In the genomic region with DNA sequence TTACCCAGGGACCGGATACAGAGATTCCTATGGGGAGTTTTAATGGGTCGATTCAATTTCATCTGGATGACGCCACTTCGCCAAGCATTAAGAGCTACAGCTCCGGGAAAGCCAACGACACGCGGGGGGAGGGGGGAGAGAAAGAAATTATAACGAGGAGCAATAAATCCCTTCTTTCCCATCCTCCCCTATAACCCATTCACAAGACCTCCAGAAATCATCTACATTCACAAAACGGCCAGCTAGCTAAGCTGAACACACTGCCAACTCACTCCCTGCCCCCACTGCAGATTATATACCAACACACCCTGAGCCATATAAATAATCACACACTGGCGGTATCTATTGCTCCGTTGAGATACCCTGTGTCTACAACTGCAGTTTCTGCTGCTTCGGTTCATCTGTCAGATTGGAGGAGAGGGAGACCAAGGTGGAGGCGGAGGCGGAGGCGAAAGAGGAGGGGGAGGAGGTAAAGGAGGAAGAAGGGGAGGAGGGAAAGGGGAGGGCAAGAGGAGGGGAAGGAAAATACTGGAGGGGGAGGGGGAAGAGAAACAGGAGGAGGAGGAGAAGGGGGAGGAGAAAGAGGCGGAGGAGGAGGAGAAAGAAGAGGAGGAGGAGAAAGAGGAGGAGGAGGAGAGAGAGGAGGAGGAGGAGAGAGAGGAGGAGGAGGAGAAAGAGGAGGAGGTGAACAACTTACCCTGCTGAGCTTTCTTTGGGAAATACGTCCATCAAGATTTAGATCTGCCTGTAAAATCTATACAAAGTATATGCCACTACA, we compare ENCODE assay signal across 8 cellular contexts.
A peak's percentile ranks its signal among the peaks of the same experiment; 100 is the strongest.
DNase-seq lines count a peak whose midpoint lies in the region; ATAC-seq, FAIRE-seq and TF ChIP-seq lines count a peak whose summit lies in the region.

No MANE protein-coding gene starts in this region.

- no peak for TF ChIP-seq CTCF in BJ (IDR thresholded peaks at IDR 0.05; ENCODE audit: insufficient read depth, low read depth, low read length)
- no peak for TF ChIP-seq CTCF in HL-60 (IDR thresholded peaks at IDR 0.05; ENCODE audit: insufficient read depth, low read length)
- no peak for TF ChIP-seq CTCF in D721Med (IDR thresholded peaks at IDR 0.05; ENCODE audit: insufficient read depth, missing control alignments)

- no peak overlapping the region for H3K27ac ChIP-seq in HL-60 (replicated peaks)

- POLR2A ChIA-PET in BJ (lab: Charles Lee) = no interaction called here

- H3K27me3 ChIP-seq in BJ (ENCODE audit: control insufficient read depth, insufficient read depth, low read length) (no peaks in the 10 kb centered on the region), HL-60 (ENCODE audit: insufficient read depth, poor library complexity, severe bottlenecking) (no peaks in the 10 kb centered on the region)

- TF ChIP-seq POLR2A in GM12891 (IDR thresholded peaks at IDR 0.05; ENCODE audit: low read depth, low read length) = no peak

- H3K4me3 ChIP-seq in BJ (ENCODE audit: low read depth, low read length) (peak overlapping the region; percentile 53), HL-60 (replicated peaks; ENCODE audit: insufficient read depth, low read length) (0 out of 2 replicates have a peak overlapping the region, but pooled peaks have one; percentile 4)

- CTCF ChIA-PET in BJ (lab: Yijun Ruan, JAX) = no interaction called here

- DNase-seq in BJ (ENCODE audit: low read depth) (peak; percentile 41), HL-60 (ENCODE audit: low read depth in 1 of 2, low spot score in 1 of 2) (peak in 1 of 2 experiments; percentile 51), cerebellar nuclear complex (lab: John Stamatoyannopoulos, UW) (peak; percentile 28 to 32), kidney glomerular epithelial cell (lab: John Stamatoyannopoulos, UW) (peak; percentile 70), D721Med (ENCODE audit: insufficient read length, low spot score) (no peak), GM12891 (ENCODE audit: insufficient read length, low spot score) (no peak)
- DNase-seq in stimulated activated CD4-positive, alpha-beta T cell treated with anti-CD3 and anti-CD28 coated beads, Interleukin-2, amount 100 ng/mL, for 24 hours = peak; percentile 17 to 35

- ATAC-seq in SK-N-SH treated with all-trans-retinoic acid at 6 μM for 48 hours = peak; percentile 76

- FAIRE-seq in D721Med (lab: Jason Lieb, UNC) = no peak
- FAIRE-seq in GM12891 (lab: Jason Lieb, UNC) = no peak

- H3K36me3 ChIP-seq in BJ (ENCODE audit: control insufficient read depth, insufficient read depth, low read length) = no peaks in the 10 kb centered on the region

TF ChIP-seq in SK-N-SH treated with all-trans-retinoic acid at 6 μM for 48 hours, 23 proteins besides CTCF, POLR2A, EP300 and RAD21 (continues in another document):
- TF ChIP-seq ZFP30 (CRISPR knock-in tag; IDR thresholded peaks at IDR 0.05) (no peak), ZNF565 (CRISPR knock-in tag; conservative IDR thresholded peaks at IDR 0.05; ENCODE audit: low read depth) (no peak), TOX (CRISPR knock-in tag; IDR thresholded peaks at IDR 0.05; ENCODE audit: borderline replicate concordance) (no peak), ZFP3 (CRISPR knock-in tag; IDR thresholded peaks at IDR 0.05) (no peak), ISL1 (CRISPR knock-in tag; IDR thresholded peaks at IDR 0.05) (no peak), ARNTL (CRISPR knock-in tag; IDR thresholded peaks at IDR 0.05; ENCODE audit: borderline replicate concordance, low read depth) (no peak)
- TF ChIP-seq, protein P1, sequence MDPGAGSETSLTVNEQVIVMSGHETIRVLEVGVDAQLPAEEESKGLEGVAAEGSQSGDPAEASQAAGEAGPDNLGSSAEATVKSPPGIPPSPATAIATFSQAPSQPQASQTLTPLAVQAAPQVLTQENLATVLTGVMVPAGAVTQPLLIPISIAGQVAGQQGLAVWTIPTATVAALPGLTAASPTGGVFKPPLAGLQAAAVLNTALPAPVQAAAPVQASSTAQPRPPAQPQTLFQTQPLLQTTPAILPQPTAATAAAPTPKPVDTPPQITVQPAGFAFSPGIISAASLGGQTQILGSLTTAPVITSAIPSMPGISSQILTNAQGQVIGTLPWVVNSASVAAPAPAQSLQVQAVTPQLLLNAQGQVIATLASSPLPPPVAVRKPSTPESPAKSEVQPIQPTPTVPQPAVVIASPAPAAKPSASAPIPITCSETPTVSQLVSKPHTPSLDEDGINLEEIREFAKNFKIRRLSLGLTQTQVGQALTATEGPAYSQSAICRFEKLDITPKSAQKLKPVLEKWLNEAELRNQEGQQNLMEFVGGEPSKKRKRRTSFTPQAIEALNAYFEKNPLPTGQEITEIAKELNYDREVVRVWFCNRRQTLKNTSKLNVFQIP (CRISPR knock-in tag; IDR thresholded peaks at IDR 0.05; ENCODE audit: borderline replicate concordance, low read depth) = no peak
- TF ChIP-seq, protein P2, sequence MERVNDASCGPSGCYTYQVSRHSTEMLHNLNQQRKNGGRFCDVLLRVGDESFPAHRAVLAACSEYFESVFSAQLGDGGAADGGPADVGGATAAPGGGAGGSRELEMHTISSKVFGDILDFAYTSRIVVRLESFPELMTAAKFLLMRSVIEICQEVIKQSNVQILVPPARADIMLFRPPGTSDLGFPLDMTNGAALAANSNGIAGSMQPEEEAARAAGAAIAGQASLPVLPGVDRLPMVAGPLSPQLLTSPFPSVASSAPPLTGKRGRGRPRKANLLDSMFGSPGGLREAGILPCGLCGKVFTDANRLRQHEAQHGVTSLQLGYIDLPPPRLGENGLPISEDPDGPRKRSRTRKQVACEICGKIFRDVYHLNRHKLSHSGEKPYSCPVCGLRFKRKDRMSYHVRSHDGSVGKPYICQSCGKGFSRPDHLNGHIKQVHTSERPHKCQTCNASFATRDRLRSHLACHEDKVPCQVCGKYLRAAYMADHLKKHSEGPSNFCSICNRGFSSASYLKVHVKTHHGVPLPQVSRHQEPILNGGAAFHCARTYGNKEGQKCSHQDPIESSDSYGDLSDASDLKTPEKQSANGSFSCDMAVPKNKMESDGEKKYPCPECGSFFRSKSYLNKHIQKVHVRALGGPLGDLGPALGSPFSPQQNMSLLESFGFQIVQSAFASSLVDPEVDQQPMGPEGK (CRISPR knock-in tag; IDR thresholded peaks at IDR 0.05; ENCODE audit: borderline replicate concordance) = no peak

TF ChIP-seq in GM12891, 5 proteins besides CTCF, POLR2A, EP300 and RAD21:
- no peak for TF ChIP-seq SPI1 (IDR thresholded peaks at IDR 0.05; ENCODE audit: low read depth, low read length)
- no peak for TF ChIP-seq TAF1 (IDR thresholded peaks at IDR 0.05; ENCODE audit: low read depth, low read length)
- TF ChIP-seq POU2F2 (IDR thresholded peaks at IDR 0.05; ENCODE audit: low read depth, low read length) = no peak
- TF ChIP-seq PAX5 (IDR thresholded peaks at IDR 0.05; ENCODE audit: insufficient read depth, low read length, severe bottlenecking) = no peak
- no peak for TF ChIP-seq POLR2AphosphoS5 (IDR thresholded peaks at IDR 0.05; ENCODE audit: low read depth, low read length)

Comparison
In these comparisons a context has a peak if more than half of its experiments do, and no peak if none do; other contexts are left out.
1. DNase-seq: peak in BJ (single experiment), cerebellar nuclear complex (2 of 2), kidney glomerular epithelial cell (single experiment) and stimulated activated CD4-positive, alpha-beta T cell treated with anti-CD3 and anti-CD28 coated beads, Interleukin-2, amount 100 ng/mL, for 24 hours (2 of 2); none in D721Med (single experiment) and GM12891 (single experiment).